Comparison of ENCODE assay signal across 8 cellular contexts in the genomic region with DNA sequence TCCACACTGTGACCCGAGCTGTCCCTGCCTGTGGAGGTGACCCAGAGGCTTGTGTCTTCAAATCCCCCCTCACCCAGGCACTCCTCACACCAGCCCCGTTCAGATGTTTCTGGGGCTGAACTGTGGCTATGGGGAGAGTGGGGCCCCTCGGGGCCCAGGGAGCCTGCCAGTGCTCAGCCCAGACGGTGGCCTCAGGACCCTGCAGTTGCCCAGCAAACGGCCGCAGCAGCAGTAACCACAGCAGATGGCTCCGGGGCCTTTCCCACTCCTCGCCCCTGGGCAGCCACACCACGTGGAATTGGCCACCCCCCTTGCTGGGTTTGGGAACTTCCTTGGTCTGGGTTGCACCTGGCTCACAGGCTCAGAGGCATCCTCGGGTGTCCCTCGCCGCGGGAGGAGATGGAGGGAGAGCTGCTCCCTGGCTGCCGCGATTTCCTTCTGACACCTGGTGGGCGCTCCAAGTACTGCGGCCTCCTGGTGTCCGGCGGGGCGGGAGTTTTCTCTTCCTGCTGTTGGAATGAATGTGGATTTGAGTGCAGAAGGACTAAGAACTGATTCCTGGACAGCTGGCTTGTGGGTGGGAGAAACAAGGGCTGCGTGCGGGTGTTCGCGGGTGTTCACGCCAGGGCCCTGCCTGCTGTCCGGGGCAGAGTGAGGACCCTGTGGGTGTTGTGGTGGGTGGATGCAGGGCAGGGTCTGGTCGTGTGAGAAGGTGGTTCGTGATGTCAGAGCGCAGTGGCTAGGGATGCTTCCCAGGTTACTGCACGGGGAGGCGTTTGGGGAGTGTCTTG.
DNase-seq lines count a peak whose midpoint lies in the region; ATAC-seq and TF ChIP-seq lines count a peak whose summit lies in the region.
"Had no signal": no experiment of that assay in that cellular context is flagged by ENCODE, and none has a peak within 500 bp of the region (broad histone marks: within the 10 kb centered on the region; RNA-seq: fewer than 3 reads in every experiment).

No MANE protein-coding gene starts in this region.

- no peaks in the 10 kb centered on the region for H3K36me3 Mint-ChIP-seq in endothelial cell (ENCODE audit: low read depth, unreplicated experiment)
- H3K36me3 Mint-ChIP-seq: activated naive CD4-positive, alpha-beta T cell treated with anti-CD3 and anti-CD28 coated beads, Interleukin-2, amount 50 U/mL, for 72 hours had no signal

- no peak overlapping the region for H3K27ac Mint-ChIP-seq in endothelial cell (ENCODE audit: unreplicated experiment)
- H3K27ac Mint-ChIP-seq in stimulated activated naive CD8-positive, alpha-beta T cell treated with anti-CD3 and anti-CD28 coated beads, Interleukin-15, amount 100 ng/mL, for 72 hours: no peak overlapping the region

- H3K4me1 Mint-ChIP-seq in endothelial cell (ENCODE audit: unreplicated experiment): no peaks in the 10 kb centered on the region
- H3K4me1 Mint-ChIP-seq in stimulated activated naive CD8-positive, alpha-beta T cell treated with anti-CD3 and anti-CD28 coated beads, Interleukin-15, amount 100 ng/mL, for 72 hours: no peaks in the 10 kb centered on the region

- peaks cover 3% of the 10 kb centered on the region for H3K27me3 Mint-ChIP-seq in endothelial cell (ENCODE audit: unreplicated experiment)
- H3K27me3 Mint-ChIP-seq in stimulated activated naive CD8-positive, alpha-beta T cell treated with anti-CD3 and anti-CD28 coated beads, Interleukin-15, amount 100 ng/mL, for 72 hours: peaks cover 26% of the 10 kb centered on the region

- H3K4me3 Mint-ChIP-seq in endothelial cell (ENCODE audit: unreplicated experiment): no peak overlapping the region
- H3K4me3 Mint-ChIP-seq in stimulated activated naive CD8-positive, alpha-beta T cell treated with anti-CD3 and anti-CD28 coated beads, Interleukin-15, amount 100 ng/mL, for 72 hours: no peak overlapping the region

- ATAC-seq in stimulated activated naive CD8-positive, alpha-beta T cell treated with anti-CD3 and anti-CD28 coated beads, Interleukin-15, amount 100 ng/mL, for 72 hours: no peak

- DNase-seq in GDM1 (lab: John Stamatoyannopoulos, UW) (peak; percentile 10), NAMALWA (ENCODE audit: low spot score) (peak; percentile 23), endothelial cell (ENCODE audit: low spot score) (peak; percentile 89), middle frontal gyrus (ENCODE audit: extremely low spot score, low spot score) (peak; percentile 69), HPDE6-E6E7 (ENCODE audit: extremely low spot score) (no peak)
- peak; percentile 51 for DNase-seq in activated CD4-positive, alpha-beta T cell treated with anti-CD3 and anti-CD28 coated beads for 48 hours
- DNase-seq in stimulated activated naive CD8-positive, alpha-beta T cell treated with anti-CD3 and anti-CD28 coated beads, Interleukin-15, amount 100 ng/mL, for 72 hours: peak; percentile 25 to 28

- H3K9me3 Mint-ChIP-seq in endothelial cell (ENCODE audit: unreplicated experiment): no peaks in the 10 kb centered on the region
- H3K9me3 Mint-ChIP-seq in stimulated activated naive CD8-positive, alpha-beta T cell treated with anti-CD3 and anti-CD28 coated beads, Interleukin-15, amount 100 ng/mL, for 72 hours: no peaks in the 10 kb centered on the region
- H3K9me3 Mint-ChIP-seq: activated naive CD4-positive, alpha-beta T cell treated with anti-CD3 and anti-CD28 coated beads, Interleukin-2, amount 50 U/mL, for 72 hours had no signal

- peak; percentile 95 for TF ChIP-seq CTCF in endothelial cell (IDR thresholded peaks at IDR 0.05; ENCODE audit: unreplicated experiment)
